In the genomic region with DNA sequence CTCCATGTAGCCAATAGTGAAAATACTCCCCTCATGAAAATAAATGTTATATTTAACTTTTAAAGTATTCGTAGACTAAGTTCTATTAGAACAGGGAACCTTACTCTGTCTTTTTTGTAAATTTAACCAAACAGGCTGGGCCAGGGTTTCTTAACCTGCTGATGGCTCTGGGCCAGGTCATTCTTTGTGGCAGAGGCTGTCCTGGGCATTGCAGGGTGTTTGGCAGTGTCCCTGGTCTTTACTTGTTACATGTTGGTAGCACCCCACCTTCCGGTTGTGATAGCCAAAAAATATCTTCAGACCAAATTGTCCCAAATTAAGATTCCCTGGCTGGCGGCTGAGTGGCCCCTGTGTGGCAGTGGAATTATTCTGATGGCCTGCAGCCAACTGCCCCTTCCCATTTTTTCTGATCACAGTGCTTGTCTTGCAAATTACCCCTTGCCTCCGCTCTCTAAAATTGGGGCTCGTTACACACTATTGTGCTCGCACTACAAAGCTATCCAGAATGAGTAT, we compare ENCODE assay signal across 1 cellular context.
TF ChIP-seq lines count a peak whose summit lies in the region.

No MANE protein-coding gene starts in this region.

TF ChIP-seq in HepG2, 621 proteins besides CTCF, POLR2A, EP300 and RAD21 (continued from another document):
- TF ChIP-seq, protein P1, sequence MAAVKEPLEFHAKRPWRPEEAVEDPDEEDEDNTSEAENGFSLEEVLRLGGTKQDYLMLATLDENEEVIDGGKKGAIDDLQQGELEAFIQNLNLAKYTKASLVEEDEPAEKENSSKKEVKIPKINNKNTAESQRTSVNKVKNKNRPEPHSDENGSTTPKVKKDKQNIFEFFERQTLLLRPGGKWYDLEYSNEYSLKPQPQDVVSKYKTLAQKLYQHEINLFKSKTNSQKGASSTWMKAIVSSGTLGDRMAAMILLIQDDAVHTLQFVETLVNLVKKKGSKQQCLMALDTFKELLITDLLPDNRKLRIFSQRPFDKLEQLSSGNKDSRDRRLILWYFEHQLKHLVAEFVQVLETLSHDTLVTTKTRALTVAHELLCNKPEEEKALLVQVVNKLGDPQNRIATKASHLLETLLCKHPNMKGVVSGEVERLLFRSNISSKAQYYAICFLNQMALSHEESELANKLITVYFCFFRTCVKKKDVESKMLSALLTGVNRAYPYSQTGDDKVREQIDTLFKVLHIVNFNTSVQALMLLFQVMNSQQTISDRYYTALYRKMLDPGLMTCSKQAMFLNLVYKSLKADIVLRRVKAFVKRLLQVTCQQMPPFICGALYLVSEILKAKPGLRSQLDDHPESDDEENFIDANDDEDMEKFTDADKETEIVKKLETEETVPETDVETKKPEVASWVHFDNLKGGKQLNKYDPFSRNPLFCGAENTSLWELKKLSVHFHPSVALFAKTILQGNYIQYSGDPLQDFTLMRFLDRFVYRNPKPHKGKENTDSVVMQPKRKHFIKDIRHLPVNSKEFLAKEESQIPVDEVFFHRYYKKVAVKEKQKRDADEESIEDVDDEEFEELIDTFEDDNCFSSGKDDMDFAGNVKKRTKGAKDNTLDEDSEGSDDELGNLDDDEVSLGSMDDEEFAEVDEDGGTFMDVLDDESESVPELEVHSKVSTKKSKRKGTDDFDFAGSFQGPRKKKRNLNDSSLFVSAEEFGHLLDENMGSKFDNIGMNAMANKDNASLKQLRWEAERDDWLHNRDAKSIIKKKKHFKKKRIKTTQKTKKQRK (IDR thresholded peaks at IDR 0.05; ENCODE audit: low read length), result no peak
- TF ChIP-seq FOXK2 (IDR thresholded peaks at IDR 0.05), result no peak
- TF ChIP-seq ZNF766 (CRISPR knock-in tag; IDR thresholded peaks at IDR 0.05; ENCODE audit: borderline replicate concordance), result no peak
- TF ChIP-seq REXO4 (CRISPR knock-in tag; IDR thresholded peaks at IDR 0.05; ENCODE audit: borderline replicate concordance), result no peak
